ENCODE assay signal across 1 cellular context in genomic region chr12:111715242-111715641, GRCh38.
TF ChIP-seq lines count a peak whose summit lies in the region.

No MANE protein-coding gene starts in this region.

TF ChIP-seq in HepG2, 621 proteins besides CTCF, POLR2A, EP300 and RAD21:
- TF ChIP-seq BORCS8-MEF2B (CRISPR knock-in tag; IDR thresholded peaks at IDR 0.05) (no peak), PLRG1 (conservative IDR thresholded peaks at IDR 0.05) (no peak), GFI1 (CRISPR knock-in tag; IDR thresholded peaks at IDR 0.05; ENCODE audit: borderline replicate concordance) (no peak), ZSCAN9 (CRISPR knock-in tag; IDR thresholded peaks at IDR 0.05; ENCODE audit: borderline replicate concordance) (no peak), ZNF274 (CRISPR knock-in tag; IDR thresholded peaks at IDR 0.05) (no peak)
- TF ChIP-seq, protein P1, sequence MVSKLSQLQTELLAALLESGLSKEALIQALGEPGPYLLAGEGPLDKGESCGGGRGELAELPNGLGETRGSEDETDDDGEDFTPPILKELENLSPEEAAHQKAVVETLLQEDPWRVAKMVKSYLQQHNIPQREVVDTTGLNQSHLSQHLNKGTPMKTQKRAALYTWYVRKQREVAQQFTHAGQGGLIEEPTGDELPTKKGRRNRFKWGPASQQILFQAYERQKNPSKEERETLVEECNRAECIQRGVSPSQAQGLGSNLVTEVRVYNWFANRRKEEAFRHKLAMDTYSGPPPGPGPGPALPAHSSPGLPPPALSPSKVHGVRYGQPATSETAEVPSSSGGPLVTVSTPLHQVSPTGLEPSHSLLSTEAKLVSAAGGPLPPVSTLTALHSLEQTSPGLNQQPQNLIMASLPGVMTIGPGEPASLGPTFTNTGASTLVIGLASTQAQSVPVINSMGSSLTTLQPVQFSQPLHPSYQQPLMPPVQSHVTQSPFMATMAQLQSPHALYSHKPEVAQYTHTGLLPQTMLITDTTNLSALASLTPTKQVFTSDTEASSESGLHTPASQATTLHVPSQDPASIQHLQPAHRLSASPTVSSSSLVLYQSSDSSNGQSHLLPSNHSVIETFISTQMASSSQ (IDR thresholded peaks at IDR 0.05; ENCODE audit: low read depth) = no peak
- TF ChIP-seq, protein P1 (CRISPR knock-in tag; IDR thresholded peaks at IDR 0.05; ENCODE audit: borderline replicate concordance) = no peak
- TF ChIP-seq, protein P2, sequence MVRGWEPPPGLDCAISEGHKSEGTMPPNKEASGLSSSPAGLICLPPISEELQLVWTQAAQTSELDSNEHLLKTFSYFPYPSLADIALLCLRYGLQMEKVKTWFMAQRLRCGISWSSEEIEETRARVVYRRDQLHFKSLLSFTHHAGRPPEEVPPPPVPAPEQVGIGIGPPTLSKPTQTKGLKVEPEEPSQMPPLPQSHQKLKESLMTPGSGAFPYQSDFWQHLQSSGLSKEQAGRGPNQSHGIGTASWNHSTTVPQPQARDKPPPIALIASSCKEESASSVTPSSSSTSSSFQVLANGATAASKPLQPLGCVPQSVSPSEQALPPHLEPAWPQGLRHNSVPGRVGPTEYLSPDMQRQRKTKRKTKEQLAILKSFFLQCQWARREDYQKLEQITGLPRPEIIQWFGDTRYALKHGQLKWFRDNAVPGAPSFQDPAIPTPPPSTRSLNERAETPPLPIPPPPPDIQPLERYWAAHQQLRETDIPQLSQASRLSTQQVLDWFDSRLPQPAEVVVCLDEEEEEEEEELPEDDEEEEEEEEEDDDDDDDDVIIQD (CRISPR knock-in tag; IDR thresholded peaks at IDR 0.05; ENCODE audit: low read depth) = no peak
TF ChIP-seq in HepG2: peak in this region for 0.
